In genomic region chr20:38450412-38450975, GRCh38 we compare ENCODE assay signal across 1 cellular context.
TF ChIP-seq lines count a peak whose summit lies in the region.

No MANE protein-coding gene starts in this region.

TF ChIP-seq in SK-N-SH treated with all-trans-retinoic acid at 6 μM for 48 hours, 23 proteins besides CTCF, POLR2A, EP300 and RAD21 (continued from another document):
- TF ChIP-seq POU6F1 (CRISPR knock-in tag; IDR thresholded peaks at IDR 0.05; ENCODE audit: borderline replicate concordance, low read depth) (no peak), CSRNP3 (CRISPR knock-in tag; IDR thresholded peaks at IDR 0.05) (no peak), TOX (CRISPR knock-in tag; IDR thresholded peaks at IDR 0.05; ENCODE audit: borderline replicate concordance) (no peak), CREB5 (CRISPR knock-in tag; IDR thresholded peaks at IDR 0.05; ENCODE audit: low read depth) (no peak)
